ENCODE assay signal across 7 cellular contexts in the genomic region with DNA sequence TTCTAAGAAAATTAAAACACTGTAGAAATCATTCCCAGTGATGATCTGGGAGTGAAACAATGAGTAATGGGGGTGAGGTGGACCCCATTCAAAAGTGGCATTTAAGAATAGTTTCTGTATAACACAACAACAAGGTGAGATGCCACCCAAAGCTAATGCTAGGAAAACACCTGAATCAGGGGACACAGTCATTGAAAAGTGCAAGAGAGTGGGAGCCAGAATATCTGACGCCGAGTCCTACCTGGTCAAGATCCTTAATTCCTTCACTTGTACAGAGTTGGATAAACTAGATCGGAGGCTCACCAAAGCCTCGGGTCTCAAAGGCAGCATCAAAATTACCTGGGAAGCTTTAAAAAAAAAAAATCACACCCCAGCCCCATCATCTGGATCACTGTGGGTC.
"Had no signal": no experiment of that assay in that cellular context is flagged by ENCODE, and none has a peak within 500 bp of the region (broad histone marks: within the 10 kb centered on the region; RNA-seq: fewer than 3 reads in every experiment).

No MANE protein-coding gene starts in this region.

- H3K4me3 ChIP-seq: GM23338, K562 had no signal

- H3K27ac ChIP-seq: HL-60 had no signal

- H3K4me2 ChIP-seq: GM23338 had no signal

- DNase-seq: H9, HCEC 1CT, IMR-90, KG1 had no signal

- ATAC-seq: GM23338, K562 had no signal

- H3K4me3 Mint-ChIP-seq: GM23338, H9 had no signal

- H3K27ac Mint-ChIP-seq: GM23338, H9 had no signal

- H2AFZ ChIP-seq: GM23338 had no signal

- H3K9me3 Mint-ChIP-seq: GM23338, H9 had no signal
